In genomic region chr6:158285321-158285960, GRCh38 we compare ENCODE assay signal across 11 cellular contexts. TPM values are rescaled to one million over a fixed set of nuclear protein-coding genes. Genes with fewer than 3 reads are reported as not detected.
DNase-seq lines count a peak whose midpoint lies in the region; ATAC-seq, FAIRE-seq and TF ChIP-seq lines count a peak whose summit lies in the region.
"Had no signal": no experiment of that assay in that cellular context is flagged by ENCODE, and none has a peak within 500 bp of the region (broad histone marks: within the 10 kb centered on the region; RNA-seq: fewer than 3 reads in every experiment).

No MANE protein-coding gene starts in this region.

- no peak overlapping the region for H3K4me3 Mint-ChIP-seq in activated CD8-positive, alpha-beta T cell treated with anti-CD3 and anti-CD28 coated beads for 36 hours

- H3K27ac ChIP-seq in KMS-11 (peak overlapping the region; percentile 93), iPS-20b (ENCODE audit: low read length) (peak overlapping the region; percentile 48), stomach (peak overlapping the region in 4 of 5 donors; percentile 65 to 82 (median 70))

- no peak for TF ChIP-seq POLR2A in stomach (IDR thresholded peaks at IDR 0.05)

- peaks cover 17% of the 10 kb centered on the region; the same call in 1 of the 2 replicates for H3K79me2 ChIP-seq in KMS-11 (ENCODE audit: insufficient read depth, low read depth)

- H3K4me1 ChIP-seq in KMS-11 (ENCODE audit: low read depth, poor library complexity, severe bottlenecking) (peaks cover 83% of the 10 kb centered on the region), iPS-20b (ENCODE audit: insufficient read depth, low read length) (peaks cover 30% of the 10 kb centered on the region), stomach (peaks cover 0 to 44% (median 25%) of the 10 kb centered on the region in 4 donors)

- intact Hi-C loops in stomach (cut with DNase I; ENCODE audit: low total_unique reads) = no loop called here
- intact Hi-C loops in activated CD8-positive, alpha-beta T cell treated with anti-CD3 and anti-CD28 coated beads for 36 hours (cut with micrococcal nuclease) = no loop called here

- no peak overlapping the region for H2AFZ ChIP-seq in KMS-11 (ENCODE audit: low read depth)

- 64 to 75% (median 69%) methylated on average over 8 of the region's 8 CpGs for WGBS in stomach, 5 donors

- CTCF ChIA-PET in activated CD8-positive, alpha-beta T cell treated with anti-CD3 and anti-CD28 coated beads for 36 hours (lab: Charles Lee) = interaction anchor here (1.6 to 5.5 kb wide), 3 partner anchors 13 to 71 kb away, joined by 4 to 21 read pairs (median 7); no protein-coding TSS in a partner anchor

- H3K27me3 ChIP-seq in KMS-11 (ENCODE audit: insufficient read depth, low read depth) (no peaks in the 10 kb centered on the region), iPS-20b (ENCODE audit: insufficient read depth, low read length) (no peaks in the 10 kb centered on the region), stomach (no peaks in the 10 kb centered on the region)

- H3K9me3 Mint-ChIP-seq in activated CD8-positive, alpha-beta T cell treated with anti-CD3 and anti-CD28 coated beads for 36 hours = no peaks in the 10 kb centered on the region

- DNase-seq in anterior cingulate cortex (lab: John Stamatoyannopoulos, UW) (peak in 35 of 58 donors; percentile 7 to 79 (median 32)), stomach (no peak), RCC 7860 (ENCODE audit: low spot score) (no peak), NCI-H2196 treated with DMSO at 0.1 percent for 48 hours (lab: John Stamatoyannopoulos, UW; ENCODE audit: unreplicated experiment) (no peak)
- no peak for DNase-seq in activated CD8-positive, alpha-beta T cell treated with anti-CD3 and anti-CD28 coated beads for 36 hours
- DNase-seq: dermis blood vessel endothelial cell, NCI-H748 treated with DMSO at 0.1 percent for 48 hours had no signal

- H3K36me3 ChIP-seq in KMS-11 (ENCODE audit: insufficient read depth) (no peaks in the 10 kb centered on the region), iPS-20b (ENCODE audit: insufficient read depth, low read depth, low read length) (no peaks in the 10 kb centered on the region), stomach (no peaks in the 10 kb centered on the region)

- no peak for TF ChIP-seq CTCF in KMS-11 (conservative IDR thresholded peaks at IDR 0.05; ENCODE audit: low read depth, low read length)
- TF ChIP-seq CTCF in stomach (IDR thresholded peaks at IDR 0.05) = no peak
- no peak for TF ChIP-seq CTCF in activated CD8-positive, alpha-beta T cell treated with anti-CD3 and anti-CD28 coated beads for 36 hours (IDR thresholded peaks at IDR 0.05)

- FAIRE-seq in RCC 7860 (lab: Jason Lieb, UNC) = no peak
- FAIRE-seq: GM18507 had no signal

- peaks cover 44% of the 10 kb centered on the region for H3K4me1 Mint-ChIP-seq in activated CD8-positive, alpha-beta T cell treated with anti-CD3 and anti-CD28 coated beads for 36 hours (ENCODE audit: low read depth)

- H3K4me2 ChIP-seq in KMS-11 = peak overlapping the region; percentile 98; the same call in 1 of the 2 replicates

- no peak for ATAC-seq in HG03159 (IDR thresholded peaks at IDR 0.05; ENCODE audit: unreplicated experiment)
- ATAC-seq in activated CD8-positive, alpha-beta T cell treated with anti-CD3 and anti-CD28 coated beads for 36 hours = no peak

- no peaks in the 10 kb centered on the region for H3K9me3 ChIP-seq in iPS-20b (ENCODE audit: insufficient read depth, low read depth, low read length)
- H3K9me3 ChIP-seq in stomach = no peaks in the 10 kb centered on the region

- POLR2A ChIA-PET in activated CD8-positive, alpha-beta T cell treated with anti-CD3 and anti-CD28 coated beads for 36 hours (lab: Charles Lee) = interaction anchor here (0.5 kb wide), 1 partner anchor 34 kb away, joined by 3 read pairs; no protein-coding TSS in a partner anchor

- H3K4me3 ChIP-seq in KMS-11 (IDR thresholded peaks at IDR 0.05; ENCODE audit: insufficient read depth, low read depth, low read length) (no peak overlapping the region), iPS-20b (ENCODE audit: low read length) (no peak overlapping the region), stomach (no peak overlapping the region)

- TF ChIP-seq EP300 in stomach (IDR thresholded peaks at IDR 0.05) = no peak

- H4K20me1 ChIP-seq in KMS-11 (ENCODE audit: insufficient read depth) = no peaks in the 10 kb centered on the region

- H3K36me3 Mint-ChIP-seq in activated CD8-positive, alpha-beta T cell treated with anti-CD3 and anti-CD28 coated beads for 36 hours (ENCODE audit: low read depth) = no peaks in the 10 kb centered on the region

- H3K9ac ChIP-seq in KMS-11 = no peak overlapping the region
- no peak overlapping the region for H3K9ac ChIP-seq in iPS-20b (ENCODE audit: low read depth, low read length)

- no peak overlapping the region for H3K27ac Mint-ChIP-seq in activated CD8-positive, alpha-beta T cell treated with anti-CD3 and anti-CD28 coated beads for 36 hours

- H3K27me3 Mint-ChIP-seq in activated CD8-positive, alpha-beta T cell treated with anti-CD3 and anti-CD28 coated beads for 36 hours = no peaks in the 10 kb centered on the region

RNA-seq across cellular contexts. Expression of gene TULP4, which starts 26.8 kb away (rescaled TPM):
- total RNA-seq in stomach = 100 to 1,000 TPM in 3 of 5 donors, 10 to 100 TPM in 2; 21.1 to 237 (median 116) TPM
- 1 to 10 TPM; 1.7 to 7.9 (median 2.1) TPM for polyA plus RNA-seq in stomach
- total RNA-seq in activated CD8-positive, alpha-beta T cell treated with anti-CD3 and anti-CD28 coated beads for 36 hours = 10 to 100 TPM; 18.4 to 18.5 TPM

Comparison
In these comparisons a context has a peak if more than half of its experiments do, and no peak if none do; other contexts are left out.
1. DNase-seq: peak in anterior cingulate cortex (35 of 58); none in stomach (single experiment), RCC 7860 (single experiment), NCI-H2196 treated with DMSO at 0.1 percent for 48 hours (single experiment) and activated CD8-positive, alpha-beta T cell treated with anti-CD3 and anti-CD28 coated beads for 36 hours (single experiment).
2. Peak in every context shown above with its lines, with median percentiles within 50 percentile points of each other: H3K27ac ChIP-seq.